ENCODE assay signal across 9 cellular contexts in the genomic region with DNA sequence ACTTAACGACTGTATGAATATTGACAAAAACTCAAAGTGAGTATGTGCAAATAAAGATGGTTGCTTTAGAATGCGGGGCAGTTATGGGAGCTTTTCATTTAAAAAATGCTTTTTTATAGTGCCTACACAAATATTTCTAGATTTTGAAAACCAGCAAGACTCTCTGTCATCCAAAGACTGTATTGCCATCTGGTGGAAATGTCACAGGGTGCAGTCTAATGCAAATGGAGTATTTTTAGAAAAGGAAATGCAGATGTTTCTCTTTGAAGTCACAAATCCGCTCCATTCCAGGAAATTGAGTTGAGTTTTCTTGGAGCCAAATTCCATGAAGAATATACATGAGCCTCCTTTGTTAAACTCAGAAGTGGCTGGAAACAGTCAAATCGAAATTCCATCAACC. TPM values are rescaled to one million over a fixed set of nuclear protein-coding genes. Genes with fewer than 3 reads are reported as not detected.
DNase-seq lines count a peak whose midpoint lies in the region; ATAC-seq and TF ChIP-seq lines count a peak whose summit lies in the region.
"Had no signal": no experiment of that assay in that cellular context is flagged by ENCODE, and none has a peak within 500 bp of the region (broad histone marks: within the 10 kb centered on the region; RNA-seq: fewer than 3 reads in every experiment).

No MANE protein-coding gene starts in this region.

- peaks cover 9 to 40% (median 25%) of the 10 kb centered on the region in 7 donors for H3K27me3 ChIP-seq in heart right ventricle

- H3K27ac ChIP-seq in heart right ventricle: peak overlapping the region in 1 of 10 donors; percentile 19
- H3K27ac ChIP-seq: neutrophil had no signal

- peaks cover 6 to 25% (median 11%) of the 10 kb centered on the region in 9 donors for H3K4me1 ChIP-seq in heart right ventricle

- no peak overlapping the region for H3K4me3 ChIP-seq in heart right ventricle

- 22 to 30% methylated on average over 4 of the region's 4 CpGs for WGBS in heart right ventricle, 2 donors

- TF ChIP-seq RAD21 in Ishikawa (IDR thresholded peaks at IDR 0.05; ENCODE audit: low read depth): peak; percentile 49; the same call in 1 of the 2 replicates

- ATAC-seq in heart right ventricle (peak in 5 of 8 donors; percentile 34 to 65 (median 55)), HG03520 (IDR thresholded peaks at IDR 0.05; ENCODE audit: unreplicated experiment) (no peak), GM21367 (IDR thresholded peaks at IDR 0.05; ENCODE audit: unreplicated experiment) (no peak)

- TF ChIP-seq EP300 in Ishikawa (IDR thresholded peaks at IDR 0.05; ENCODE audit: borderline replicate concordance): no peak

- intact Hi-C loops in heart right ventricle (cut with DNase I): no loop called here

- peak; percentile 17 to 77 (median 62) for TF ChIP-seq CTCF in heart right ventricle (IDR thresholded peaks at IDR 0.05)

- DNase-seq in NCI-H82 (lab: John Stamatoyannopoulos, UW) (peak; percentile 27), NCI-H82 treated with DMSO at 0.1 percent for 48 hours (lab: John Stamatoyannopoulos, UW; ENCODE audit: unreplicated experiment) (no peak), heart right ventricle (peak in 1 of 2 donors; percentile 59)
- DNase-seq in activated CD4-positive, alpha-beta T cell treated with anti-CD3 and anti-CD28 coated beads, Interleukin-2, amount 50 U/mL, for 4 hours: peak; percentile 28
- DNase-seq in stimulated activated naive CD4-positive, alpha-beta T cell (lab: John Stamatoyannopoulos, UW): peak in 4 of 6 experiments; percentile 4 to 33 (median 18)

- no peaks in the 10 kb centered on the region for H3K9me3 ChIP-seq in heart right ventricle
- H3K9me3 ChIP-seq: neutrophil had no signal

- no peaks in the 10 kb centered on the region for H3K36me3 ChIP-seq in heart right ventricle
- H3K36me3 ChIP-seq: neutrophil had no signal

TF ChIP-seq in Ishikawa, 13 proteins besides CTCF, POLR2A, EP300 and RAD21:
- TF ChIP-seq FOXM1 (IDR thresholded peaks at IDR 0.05; ENCODE audit: borderline replicate concordance, low read depth): no peak
- TF ChIP-seq TCF12 (IDR thresholded peaks at IDR 0.05; ENCODE audit: low read depth): no peak
- TF ChIP-seq CREB1 (IDR thresholded peaks at IDR 0.05; ENCODE audit: low read depth): no peak
- TF ChIP-seq CEBPB (IDR thresholded peaks at IDR 0.05): no peak
- TF ChIP-seq EGR1 (IDR thresholded peaks at IDR 0.05): no peak
- TF ChIP-seq, protein P1, sequence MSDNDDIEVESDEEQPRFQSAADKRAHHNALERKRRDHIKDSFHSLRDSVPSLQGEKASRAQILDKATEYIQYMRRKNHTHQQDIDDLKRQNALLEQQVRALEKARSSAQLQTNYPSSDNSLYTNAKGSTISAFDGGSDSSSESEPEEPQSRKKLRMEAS (IDR thresholded peaks at IDR 0.05): no peak
- TF ChIP-seq TEAD4 (IDR thresholded peaks at IDR 0.05): no peak
- no peak for TF ChIP-seq ZBTB7A (IDR thresholded peaks at IDR 0.05; ENCODE audit: low read depth)
- TF ChIP-seq NFIC (IDR thresholded peaks at IDR 0.05): no peak
- TF ChIP-seq, protein P2, sequence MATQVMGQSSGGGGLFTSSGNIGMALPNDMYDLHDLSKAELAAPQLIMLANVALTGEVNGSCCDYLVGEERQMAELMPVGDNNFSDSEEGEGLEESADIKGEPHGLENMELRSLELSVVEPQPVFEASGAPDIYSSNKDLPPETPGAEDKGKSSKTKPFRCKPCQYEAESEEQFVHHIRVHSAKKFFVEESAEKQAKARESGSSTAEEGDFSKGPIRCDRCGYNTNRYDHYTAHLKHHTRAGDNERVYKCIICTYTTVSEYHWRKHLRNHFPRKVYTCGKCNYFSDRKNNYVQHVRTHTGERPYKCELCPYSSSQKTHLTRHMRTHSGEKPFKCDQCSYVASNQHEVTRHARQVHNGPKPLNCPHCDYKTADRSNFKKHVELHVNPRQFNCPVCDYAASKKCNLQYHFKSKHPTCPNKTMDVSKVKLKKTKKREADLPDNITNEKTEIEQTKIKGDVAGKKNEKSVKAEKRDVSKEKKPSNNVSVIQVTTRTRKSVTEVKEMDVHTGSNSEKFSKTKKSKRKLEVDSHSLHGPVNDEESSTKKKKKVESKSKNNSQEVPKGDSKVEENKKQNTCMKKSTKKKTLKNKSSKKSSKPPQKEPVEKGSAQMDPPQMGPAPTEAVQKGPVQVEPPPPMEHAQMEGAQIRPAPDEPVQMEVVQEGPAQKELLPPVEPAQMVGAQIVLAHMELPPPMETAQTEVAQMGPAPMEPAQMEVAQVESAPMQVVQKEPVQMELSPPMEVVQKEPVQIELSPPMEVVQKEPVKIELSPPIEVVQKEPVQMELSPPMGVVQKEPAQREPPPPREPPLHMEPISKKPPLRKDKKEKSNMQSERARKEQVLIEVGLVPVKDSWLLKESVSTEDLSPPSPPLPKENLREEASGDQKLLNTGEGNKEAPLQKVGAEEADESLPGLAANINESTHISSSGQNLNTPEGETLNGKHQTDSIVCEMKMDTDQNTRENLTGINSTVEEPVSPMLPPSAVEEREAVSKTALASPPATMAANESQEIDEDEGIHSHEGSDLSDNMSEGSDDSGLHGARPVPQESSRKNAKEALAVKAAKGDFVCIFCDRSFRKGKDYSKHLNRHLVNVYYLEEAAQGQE (IDR thresholded peaks at IDR 0.05; ENCODE audit: low read depth): no peak
- no peak for TF ChIP-seq TAF1 (IDR thresholded peaks at IDR 0.05; ENCODE audit: low read depth)
- TF ChIP-seq, protein P3, sequence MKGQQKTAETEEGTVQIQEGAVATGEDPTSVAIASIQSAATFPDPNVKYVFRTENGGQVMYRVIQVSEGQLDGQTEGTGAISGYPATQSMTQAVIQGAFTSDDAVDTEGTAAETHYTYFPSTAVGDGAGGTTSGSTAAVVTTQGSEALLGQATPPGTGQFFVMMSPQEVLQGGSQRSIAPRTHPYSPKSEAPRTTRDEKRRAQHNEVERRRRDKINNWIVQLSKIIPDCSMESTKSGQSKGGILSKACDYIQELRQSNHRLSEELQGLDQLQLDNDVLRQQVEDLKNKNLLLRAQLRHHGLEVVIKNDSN (IDR thresholded peaks at IDR 0.05): no peak
- no peak for TF ChIP-seq YY1 (IDR thresholded peaks at IDR 0.05; ENCODE audit: low read depth)

RNA-seq across cellular contexts. Expression of a gene that starts 2.3 kb away (rescaled TPM):
- 1 to 10 TPM in 4 of 10 donors, under 1 TPM in 4, not detected in 2; 0.44 to 2.1 (median 1.1) TPM for total RNA-seq in heart right ventricle
- 1 to 10 TPM; 3.1 TPM for polyA plus RNA-seq in heart right ventricle

RNA-seq across cellular contexts. Expression of a gene that starts 10.4 kb away (rescaled TPM):
- total RNA-seq in heart right ventricle: 10 to 100 TPM; 28.7 to 83.4 (median 47.3) TPM
- 10 to 100 TPM; 23.4 to 44.3 TPM for polyA plus RNA-seq in heart right ventricle

Comparison
In these comparisons a context has a peak if more than half of its experiments do, and no peak if none do; other contexts are left out.
1. ATAC-seq: peak in heart right ventricle (5 of 8); none in HG03520 (single experiment) and GM21367 (single experiment).